Comparison of ENCODE assay signal across 17 cellular contexts in the genomic region with DNA sequence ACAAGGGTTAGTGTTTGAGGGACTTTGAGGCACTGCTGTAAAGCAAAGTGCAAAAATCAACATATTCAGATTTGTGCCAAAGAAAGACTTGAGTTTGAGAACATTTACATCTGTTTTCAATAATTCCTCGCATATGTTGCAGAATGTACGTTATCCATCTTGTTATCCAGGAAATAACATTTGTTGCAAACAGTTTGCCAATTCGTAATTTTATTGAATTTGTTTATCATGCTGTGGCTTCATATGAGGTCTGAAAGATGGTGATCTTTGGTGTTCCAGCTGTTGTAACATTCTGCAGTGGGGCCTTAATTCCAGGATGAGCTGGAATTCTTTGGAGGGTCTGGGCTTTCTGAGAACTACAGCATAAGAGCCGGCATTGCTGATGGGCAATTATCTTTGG.
DNase-seq lines count a peak whose midpoint lies in the region; ATAC-seq and TF ChIP-seq lines count a peak whose summit lies in the region.
"Had no signal": no experiment of that assay in that cellular context is flagged by ENCODE, and none has a peak within 500 bp of the region (broad histone marks: within the 10 kb centered on the region; RNA-seq: fewer than 3 reads in every experiment).

No MANE protein-coding gene starts in this region.

- H4K20me1 ChIP-seq in smooth muscle cell (ENCODE audit: low read depth), result no peaks in the 10 kb centered on the region

- H3K27ac Mint-ChIP-seq in activated CD8-positive, alpha-beta memory T cell treated with anti-CD3 and anti-CD28 coated beads, Interleukin-2, amount 10 ng/mL, durations not matched to agents 7 days and 5 days, result no peak overlapping the region
- H3K27ac Mint-ChIP-seq: CD4-positive, alpha-beta T cell; H9 had no signal

- no peak overlapping the region for H3K4me3 ChIP-seq in HFF-Myc (replicated peaks; ENCODE audit: low read depth, low read length)
- no peak overlapping the region for H3K4me3 ChIP-seq in adipocyte (ENCODE audit: low read length)
- no peak overlapping the region for H3K4me3 ChIP-seq in smooth muscle cell
- H3K4me3 ChIP-seq: A549 had no signal

- H3K36me3 Mint-ChIP-seq in activated CD8-positive, alpha-beta memory T cell treated with anti-CD3 and anti-CD28 coated beads, Interleukin-2, amount 10 ng/mL, durations not matched to agents 7 days and 5 days, result no peaks in the 10 kb centered on the region

- no peak overlapping the region for H3K9ac ChIP-seq in adipocyte (ENCODE audit: low read length)
- no peak overlapping the region for H3K9ac ChIP-seq in smooth muscle cell (ENCODE audit: low read depth)

- no peak overlapping the region for H3K4me2 ChIP-seq in smooth muscle cell
- H3K4me2 ChIP-seq: A549 had no signal

- ATAC-seq in activated CD8-positive, alpha-beta memory T cell treated with anti-CD3 and anti-CD28 coated beads, Interleukin-2, amount 10 ng/mL, durations not matched to agents 7 days and 5 days, result no peak
- ATAC-seq: A549 had no signal

- no peaks in the 10 kb centered on the region for H3K4me1 ChIP-seq in adipocyte (ENCODE audit: control insufficient read depth, insufficient read depth, low read length)
- no peaks in the 10 kb centered on the region for H3K4me1 ChIP-seq in smooth muscle cell (ENCODE audit: low read depth)
- H3K4me1 ChIP-seq: A549 had no signal

- WGBS in smooth muscle cell (ENCODE audit: low lambda C conversion rate), result 73% methylated on average over 4 of the region's 4 CpGs

- H3K27me3 ChIP-seq in adipocyte (replicated peaks; ENCODE audit: control insufficient read depth, insufficient read depth, low read length) (no peaks in the 10 kb centered on the region), smooth muscle cell (ENCODE audit: low read depth) (no peaks in the 10 kb centered on the region)

- H3K9me3 Mint-ChIP-seq in activated CD8-positive, alpha-beta memory T cell treated with anti-CD3 and anti-CD28 coated beads, Interleukin-2, amount 10 ng/mL, durations not matched to agents 7 days and 5 days (ENCODE audit: low read depth), result no peaks in the 10 kb centered on the region

- H3K4me3 Mint-ChIP-seq in activated CD8-positive, alpha-beta memory T cell treated with anti-CD3 and anti-CD28 coated beads, Interleukin-2, amount 10 ng/mL, durations not matched to agents 7 days and 5 days, result no peak overlapping the region
- H3K4me3 Mint-ChIP-seq: CD4-positive, alpha-beta T cell; H9 had no signal

- peaks cover 4% of the 10 kb centered on the region for H3F3A ChIP-seq in smooth muscle cell (ENCODE audit: low read depth)

- TF ChIP-seq CTCF in HFF-Myc (IDR thresholded peaks at IDR 0.05; ENCODE audit: low read depth, low read length, missing control alignments), result no peak
- no peak for TF ChIP-seq CTCF in smooth muscle cell (IDR thresholded peaks at IDR 0.05; ENCODE audit: borderline replicate concordance, insufficient read depth, poor library complexity, severe bottlenecking)

- H2AFZ ChIP-seq in smooth muscle cell (ENCODE audit: low read depth), result peak overlapping the region; percentile 15

- H3K9me3 ChIP-seq in adipocyte (ENCODE audit: control insufficient read depth, low read length), result no peaks in the 10 kb centered on the region
- H3K9me3 ChIP-seq in smooth muscle cell (replicated peaks; ENCODE audit: low read depth), result no peaks in the 10 kb centered on the region
- H3K9me3 ChIP-seq: A549 had no signal

- DNase-seq in HFF-Myc (ENCODE audit: extremely low read depth, low read depth) (peak; percentile 11), adipocyte (ENCODE audit: low read depth) (peak; percentile 40), fibroblast of peridontal ligament (ENCODE audit: extremely low read depth) (peak; percentile 53), smooth muscle cell (lab: John Stamatoyannopoulos, UW; ENCODE audit: unreplicated experiment) (no peak), OCI-M1 (lab: John Stamatoyannopoulos, UW) (no peak), HPDE6-E6E7 (ENCODE audit: extremely low spot score) (no peak)
- DNase-seq in activated CD8-positive, alpha-beta memory T cell treated with anti-CD3 and anti-CD28 coated beads, Interleukin-2, amount 10 ng/mL, durations not matched to agents 7 days and 5 days, result no peak
- no peak for DNase-seq in activated CD8-positive, alpha-beta memory T cell treated with anti-CD3 and anti-CD28 coated beads, Interleukin-2, amount 50 U/mL, for 48 hours
- DNase-seq: AML-193; CD4-positive, alpha-beta T cell; DMS153; DMS79; GF-D8; H9 had no signal

- H3K27me3 Mint-ChIP-seq in activated CD8-positive, alpha-beta memory T cell treated with anti-CD3 and anti-CD28 coated beads, Interleukin-2, amount 10 ng/mL, durations not matched to agents 7 days and 5 days, result no peaks in the 10 kb centered on the region
- H3K27me3 Mint-ChIP-seq: CD4-positive, alpha-beta T cell had no signal

- no peaks in the 10 kb centered on the region for H3K36me3 ChIP-seq in adipocyte (ENCODE audit: control insufficient read depth, insufficient read depth, low read length, severe bottlenecking)
- H3K36me3 ChIP-seq in smooth muscle cell (ENCODE audit: low read depth), result no peaks in the 10 kb centered on the region

- CTCF ChIA-PET in activated CD8-positive, alpha-beta memory T cell treated with anti-CD3 and anti-CD28 coated beads, Interleukin-2, amount 10 ng/mL, durations not matched to agents 7 days and 5 days (lab: Charles Lee), result no interaction called here

- H3K79me2 ChIP-seq in smooth muscle cell (ENCODE audit: low read depth), result no peaks in the 10 kb centered on the region

- no peaks in the 10 kb centered on the region for H3K4me1 Mint-ChIP-seq in activated CD8-positive, alpha-beta memory T cell treated with anti-CD3 and anti-CD28 coated beads, Interleukin-2, amount 10 ng/mL, durations not matched to agents 7 days and 5 days
- H3K4me1 Mint-ChIP-seq: H9 had no signal

- H3K27ac ChIP-seq in smooth muscle cell (ENCODE audit: low read depth), result no peak overlapping the region
- H3K27ac ChIP-seq: 22Rv1, A549, C4-2B had no signal

Comparison
In these comparisons a context has a peak if more than half of its experiments do, and no peak if none do; other contexts are left out.
1. DNase-seq: peak in HFF-Myc (single experiment), adipocyte (single experiment) and fibroblast of peridontal ligament (single experiment); none in smooth muscle cell (single experiment), activated CD8-positive, alpha-beta memory T cell treated with anti-CD3 and anti-CD28 coated beads, Interleukin-2, amount 10 ng/mL, durations not matched to agents 7 days and 5 days (single experiment), OCI-M1 (single experiment), HPDE6-E6E7 (single experiment) and activated CD8-positive, alpha-beta memory T cell treated with anti-CD3 and anti-CD28 coated beads, Interleukin-2, amount 50 U/mL, for 48 hours (single experiment).